In genomic region chr12:108563804-108564151, GRCh38 we compare ENCODE assay signal across 8 cellular contexts. TPM values are rescaled to one million over a fixed set of nuclear protein-coding genes. Genes with fewer than 3 reads are reported as not detected.
DNase-seq lines count a peak whose midpoint lies in the region; ATAC-seq, FAIRE-seq and TF ChIP-seq lines count a peak whose summit lies in the region.

No MANE protein-coding gene starts in this region.

- no peak for TF ChIP-seq POLR2A in endothelial cell of umbilical vein (IDR thresholded peaks at IDR 0.05; ENCODE audit: low read depth, low read length)

- H3K36me3 Mint-ChIP-seq in Calu3 (ENCODE audit: insufficient read depth, unreplicated experiment) (peaks cover 83% of the 10 kb centered on the region), progenitor cell of endocrine pancreas (ENCODE audit: insufficient read depth) (peaks cover 9% of the 10 kb centered on the region)

- CTCF ChIA-PET in Calu3 (lab: Charles Lee) (interaction anchor here (0.5 kb wide), 1 partner anchor 13 kb away, joined by 3 read pairs; no protein-coding TSS in a partner anchor), PC-9 (lab: Charles Lee) (interaction anchor here (0.6 kb wide), 1 partner anchor 97 kb away, joined by 3 read pairs; no protein-coding TSS in a partner anchor), endothelial cell of umbilical vein (lab: Charles Lee) (interaction anchor here (0.9 to 3.1 kb wide), 6 partner anchors 54 to 529 kb away, joined by 3 to 55 read pairs (median 5); partner anchors contain the start of gene ALKBH2)

- intact Hi-C loops in Calu3 (cut with micrococcal nuclease; ENCODE audit: unreplicated experiment) (loop anchor here (1.0 to 10.0 kb wide), 6 partner anchors 55 to 529 kb away; partner anchors contain the start of gene ALKBH2), PC-9 (cut with micrococcal nuclease; ENCODE audit: unreplicated experiment) (loop anchor here (1.0 to 10.0 kb wide), 8 partner anchors 55 to 822 kb away; partner anchors contain the start of genes ALKBH2 and SSH1), endothelial cell of umbilical vein (cut with micrococcal nuclease) (loop anchor here (1.0 to 5.0 kb wide), 10 partner anchors 55 to 549 kb away; partner anchors contain the start of genes ALKBH2 and CORO1C)

- H3K9me2 ChIP-seq in PC-9 (ENCODE audit: insufficient read depth) = no peaks in the 10 kb centered on the region

- H3K9me3 ChIP-seq in PC-9 (ENCODE audit: insufficient read depth, low read depth) (no peaks in the 10 kb centered on the region), endothelial cell of umbilical vein (replicated peaks; ENCODE audit: control insufficient read depth, insufficient read depth, low read length) (no peaks in the 10 kb centered on the region)

- H3K4me3 ChIP-seq in PC-9 (peak overlapping the region; percentile 72; the same call in 1 of the 2 replicates), endothelial cell of umbilical vein (replicated peaks in 1 of 3; ENCODE audit: insufficient read depth in 1 of 3, low read depth in 1 of 3, low read length in 3 of 3) (peak overlapping the region in 1 of 3 experiments; percentile 66)

- peak overlapping the region; percentile 64 for H3K27ac ChIP-seq in PC-9
- peak overlapping the region; percentile 2 for H3K27ac ChIP-seq in endothelial cell of umbilical vein (ENCODE audit: insufficient read depth, low read depth, low read length)

- H3K27me3 Mint-ChIP-seq in Calu3 (ENCODE audit: unreplicated experiment) (no peaks in the 10 kb centered on the region), progenitor cell of endocrine pancreas (no peaks in the 10 kb centered on the region)

- H4K20me1 ChIP-seq in PC-9 (ENCODE audit: insufficient read depth) (peaks cover 10% of the 10 kb centered on the region), endothelial cell of umbilical vein (replicated peaks; ENCODE audit: control insufficient read depth, extremely low read depth, insufficient read depth, low read length) (no peaks in the 10 kb centered on the region)

- H3F3A ChIP-seq in PC-9 (ENCODE audit: insufficient read depth, low read depth) = peaks cover 26% of the 10 kb centered on the region

- H3K9me3 Mint-ChIP-seq in Calu3 (ENCODE audit: low read depth, unreplicated experiment) = no peaks in the 10 kb centered on the region
- H3K9me3 Mint-ChIP-seq in progenitor cell of endocrine pancreas (ENCODE audit: low read depth) = no peaks in the 10 kb centered on the region

- peaks cover 28% of the 10 kb centered on the region for H3K4me1 ChIP-seq in PC-9 (replicated peaks; ENCODE audit: insufficient read depth)
- H3K4me1 ChIP-seq in endothelial cell of umbilical vein (ENCODE audit: control insufficient read depth, extremely low read depth, insufficient read depth, low read length) = peaks cover 37% of the 10 kb centered on the region

- H3K4me1 Mint-ChIP-seq in Calu3 (ENCODE audit: low read depth, unreplicated experiment) = peaks cover 12% of the 10 kb centered on the region
- H3K4me1 Mint-ChIP-seq in progenitor cell of endocrine pancreas (ENCODE audit: low read depth) = peaks cover 23% of the 10 kb centered on the region

- H3K9ac ChIP-seq in endothelial cell of umbilical vein (replicated peaks; ENCODE audit: extremely low read depth, insufficient read depth, low read length) = no peak overlapping the region

- ATAC-seq in HG02885 (IDR thresholded peaks at IDR 0.05; ENCODE audit: poor library complexity, unreplicated experiment) (no peak), GM21367 (IDR thresholded peaks at IDR 0.05; ENCODE audit: unreplicated experiment) (no peak)

- BruUV-seq in Calu3 (replicated peaks; lab: Mats Ljungman, UMichigan) = no TSS peak
- no TSS peak for BruUV-seq in PC-9 (replicated peaks; lab: Mats Ljungman, UMichigan)
- no TSS peak for BruUV-seq in endothelial cell of umbilical vein (replicated peaks; lab: Mats Ljungman, UMichigan)

- peak overlapping the region; percentile 75 for H3K27ac Mint-ChIP-seq in Calu3 (ENCODE audit: unreplicated experiment)
- peak overlapping the region; percentile 94 for H3K27ac Mint-ChIP-seq in progenitor cell of endocrine pancreas

- H2AFZ ChIP-seq in PC-9 (no peak overlapping the region), endothelial cell of umbilical vein (ENCODE audit: low read depth, low read length) (no peak overlapping the region)

- DNase-seq in Calu3 = no peak
- DNase-seq in PC-9 = no peak
- DNase-seq in endothelial cell of umbilical vein (ENCODE audit: low read depth, low spot score) = no peak
- DNase-seq in progenitor cell of endocrine pancreas (ENCODE audit: low spot score, unreplicated experiment) = no peak
- no peak for DNase-seq in HuH-7 (ENCODE audit: low spot score)
- DNase-seq in NCI-H187 treated with DMSO at 0.1 percent for 48 hours (lab: John Stamatoyannopoulos, UW) = no peak

- H3K79me2 ChIP-seq in PC-9 (ENCODE audit: low read depth) (peaks cover 43% of the 10 kb centered on the region), endothelial cell of umbilical vein (ENCODE audit: control insufficient read depth, insufficient read depth, low read length) (peaks cover 25% of the 10 kb centered on the region)

- dilution Hi-C loops in endothelial cell of umbilical vein (cut with MboI; ENCODE audit: extremely low pct_ligation_motif_present, low sequenced_read_pairs) = no loop called here

- no peaks in the 10 kb centered on the region for H3K9me1 ChIP-seq in endothelial cell of umbilical vein (replicated peaks; ENCODE audit: control insufficient read depth, extremely low read depth, insufficient read depth, low read length)

- no peaks in the 10 kb centered on the region for H3K27me3 ChIP-seq in PC-9 (ENCODE audit: insufficient read depth, low read depth)
- H3K27me3 ChIP-seq in endothelial cell of umbilical vein (ENCODE audit: control insufficient read depth in 2 of 2, insufficient read depth in 2 of 2, low read length in 2 of 2) = no peaks in the 10 kb centered on the region

- H3K4me3 Mint-ChIP-seq in Calu3 (ENCODE audit: low read depth, unreplicated experiment) (peak overlapping the region; percentile 92), progenitor cell of endocrine pancreas (ENCODE audit: low read depth) (peak overlapping the region; percentile 100)

- FAIRE-seq in endothelial cell of umbilical vein (lab: Jason Lieb, UNC) = no peak

- H3K4me2 ChIP-seq in PC-9 = peak overlapping the region; percentile 86
- H3K4me2 ChIP-seq in endothelial cell of umbilical vein (ENCODE audit: insufficient read depth, low read length) = peak overlapping the region; percentile 75

- peaks cover 31% of the 10 kb centered on the region for H3K36me3 ChIP-seq in PC-9 (ENCODE audit: low read depth)
- H3K36me3 ChIP-seq in endothelial cell of umbilical vein (ENCODE audit: control insufficient read depth in 2 of 2, extremely low read depth in 1 of 2, insufficient read depth in 2 of 2, low read length in 2 of 2) = peaks cover 14 to 16% of the 10 kb centered on the region in 2 experiments

- TF ChIP-seq CTCF in Calu3 (IDR thresholded peaks at IDR 0.05; ENCODE audit: unreplicated experiment) (no peak), PC-9 (conservative IDR thresholded peaks at IDR 0.05) (0 out of 2 replicates have a peak, but pooled peaks have one; percentile 31), endothelial cell of umbilical vein (IDR thresholded peaks at IDR 0.05; ENCODE audit: extremely low read depth in 1 of 2, insufficient read depth in 1 of 2, low read depth in 1 of 2, low read length in 2 of 2) (no peak), progenitor cell of endocrine pancreas (IDR thresholded peaks at IDR 0.05; ENCODE audit: unreplicated experiment) (no peak)

- POLR2A ChIA-PET in PC-9 (lab: Charles Lee; ENCODE audit: unreplicated experiment) (no interaction called here), endothelial cell of umbilical vein (lab: Charles Lee) (no interaction called here)

RNA-seq across cellular contexts. Expression of gene ISCU, which starts 1.4 kb away (rescaled TPM):
- total RNA-seq in Calu3 (2022) (71.6 and 85.8 TPM in 2 replicates), PC-9 (2021) (84.8 and 86.7 TPM in 2 replicates), endothelial cell of umbilical vein (74.8 and 75.0 TPM in 2 replicates), progenitor cell of endocrine pancreas (57.4 and 69.7 TPM in 2 replicates)
- 65.0 and 78.6 TPM in 2 replicates for polyA plus RNA-seq in endothelial cell of umbilical vein
- polyA plus RNA-seq in endothelial cell of umbilical vein (2011; cell fraction: cytosol; rRNA removed) = 88.6 and 96.2 TPM in 2 replicates
- 193 and 227 TPM in 2 replicates for polyA plus RNA-seq in endothelial cell of umbilical vein (2011; cell fraction: nucleus; rRNA removed)
- 98.1 and 134 TPM in 2 replicates for polyA plus RNA-seq in endothelial cell of umbilical vein (2012)
- 57.8 and 58.6 TPM in 2 replicates for polyA minus RNA-seq in endothelial cell of umbilical vein
- 28.8 TPM for polyA minus RNA-seq in endothelial cell of umbilical vein (2011; cell fraction: cytosol; rRNA and poly(A)+ RNA removed)
- 26.9 and 38.7 TPM in 2 replicates for polyA minus RNA-seq in endothelial cell of umbilical vein (2011; cell fraction: nucleus; rRNA and poly(A)+ RNA removed)

RNA-seq across cellular contexts. Expression of gene SART3, which starts 2.8 kb away (rescaled TPM):
- total RNA-seq in Calu3 (2022) = 91.7 and 98.7 TPM in 2 replicates
- 49.3 and 54.3 TPM in 2 replicates for total RNA-seq in PC-9 (2021)
- 48.1 and 50.7 TPM in 2 replicates for total RNA-seq in endothelial cell of umbilical vein
- 6.7 and 13.9 TPM in 2 replicates for polyA plus RNA-seq in endothelial cell of umbilical vein
- polyA plus RNA-seq in endothelial cell of umbilical vein (2011; cell fraction: cytosol; rRNA removed) = 15.8 and 16.0 TPM in 2 replicates
- polyA plus RNA-seq in endothelial cell of umbilical vein (2011; cell fraction: nucleus; rRNA removed) = 63.9 and 70.1 TPM in 2 replicates
- polyA plus RNA-seq in endothelial cell of umbilical vein (2012) = 35.0 and 37.2 TPM in 2 replicates
- 45.0 and 49.8 TPM in 2 replicates for polyA minus RNA-seq in endothelial cell of umbilical vein
- polyA minus RNA-seq in endothelial cell of umbilical vein (2011; cell fraction: cytosol; rRNA and poly(A)+ RNA removed) = 16.8 TPM
- polyA minus RNA-seq in endothelial cell of umbilical vein (2011; cell fraction: nucleus; rRNA and poly(A)+ RNA removed) = 112 and 125 TPM in 2 replicates
- total RNA-seq in progenitor cell of endocrine pancreas = 74.5 and 87.6 TPM in 2 replicates

RNA-seq across cellular contexts. Expression of gene TMEM119, which starts 34.1 kb away (rescaled TPM):
- total RNA-seq in Calu3 (2022) (not detected in 2 replicates), PC-9 (2021) (not detected in 2 replicates), endothelial cell of umbilical vein (not detected in 2 replicates), progenitor cell of endocrine pancreas (0.24 TPM in 1 of 2 replicates, not detected in the other)
- not detected in 2 replicates for polyA plus RNA-seq in endothelial cell of umbilical vein
- polyA plus RNA-seq in endothelial cell of umbilical vein (2011; cell fraction: cytosol; rRNA removed) = not detected in 2 replicates
- polyA plus RNA-seq in endothelial cell of umbilical vein (2011; cell fraction: nucleus; rRNA removed) = not detected in 2 replicates
- polyA plus RNA-seq in endothelial cell of umbilical vein (2012) = not detected in 2 replicates
- polyA minus RNA-seq in endothelial cell of umbilical vein = not detected in 2 replicates
- polyA minus RNA-seq in endothelial cell of umbilical vein (2011; cell fraction: cytosol; rRNA and poly(A)+ RNA removed) = not detected
- not detected in 2 replicates for polyA minus RNA-seq in endothelial cell of umbilical vein (2011; cell fraction: nucleus; rRNA and poly(A)+ RNA removed)

RNA-seq across cellular contexts. Expression of gene FICD, which starts 48.7 kb away (rescaled TPM):
- total RNA-seq in Calu3 (2022) = 14.3 and 15.4 TPM in 2 replicates
- total RNA-seq in PC-9 (2021) = 1.9 and 3.2 TPM in 2 replicates
- 6.0 and 6.1 TPM in 2 replicates for total RNA-seq in endothelial cell of umbilical vein
- 3.0 and 3.9 TPM in 2 replicates for polyA plus RNA-seq in endothelial cell of umbilical vein
- 2.1 and 2.8 TPM in 2 replicates for polyA plus RNA-seq in endothelial cell of umbilical vein (2011; cell fraction: cytosol; rRNA removed)
- polyA plus RNA-seq in endothelial cell of umbilical vein (2011; cell fraction: nucleus; rRNA removed) = 4.2 and 4.5 TPM in 2 replicates
- 5.2 and 7.9 TPM in 2 replicates for polyA plus RNA-seq in endothelial cell of umbilical vein (2012)
- 11.0 and 19.2 TPM in 2 replicates for polyA minus RNA-seq in endothelial cell of umbilical vein
- polyA minus RNA-seq in endothelial cell of umbilical vein (2011; cell fraction: cytosol; rRNA and poly(A)+ RNA removed) = 1.9 TPM
- polyA minus RNA-seq in endothelial cell of umbilical vein (2011; cell fraction: nucleus; rRNA and poly(A)+ RNA removed) = 5.8 and 7.2 TPM in 2 replicates
- total RNA-seq in progenitor cell of endocrine pancreas = 3.6 and 3.7 TPM in 2 replicates
